In genomic region chr1:197948926-197949899, GRCh38 we compare ENCODE assay signal across 13 cellular contexts. TPM values are rescaled to one million over a fixed set of nuclear protein-coding genes. Genes with fewer than 3 reads are reported as not detected.
A peak's percentile ranks its signal among the peaks of the same experiment; 100 is the strongest.
DNase-seq lines count a peak whose midpoint lies in the region; ATAC-seq and TF ChIP-seq lines count a peak whose summit lies in the region.
"Had no signal": no experiment of that assay in that cellular context is flagged by ENCODE, and none has a peak within 500 bp of the region (broad histone marks: within the 10 kb centered on the region; RNA-seq: fewer than 3 reads in every experiment).

No MANE protein-coding gene starts in this region.

- no peak for DNase-seq in CD4-positive, alpha-beta T cell
- DNase-seq in osteoblast (ENCODE audit: insufficient read length, low spot score, missing footprints) = no peak
- DNase-seq in hippocampal formation (lab: John Stamatoyannopoulos, UW) = no peak
- no peak for DNase-seq in Peyer's patch
- DNase-seq: occipital lobe, SW 1271, upper lobe of right lung had no signal

- H3K4me1 Mint-ChIP-seq in CD4-positive, alpha-beta T cell (ENCODE audit: low read depth) = peaks cover 31% of the 10 kb centered on the region
- peaks cover 16% of the 10 kb centered on the region for H3K4me1 Mint-ChIP-seq in T-helper 1 cell treated with Interleukin-12 subunit alpha and Interleukin-12 subunit beta and Interleukin-4 antibody, amounts not matched to agents 30 μg/mL and 1 μg/mL, for 36 hours (ENCODE audit: low read depth)
- H3K4me1 Mint-ChIP-seq in activated T-helper 17 cell treated with anti-CD3 and anti-CD28 coated beads, Interleukin-2, amount 50 U/mL, for 72 hours = peaks cover 23% of the 10 kb centered on the region
- H3K4me1 Mint-ChIP-seq: brain had no signal

- H3K4me2 ChIP-seq in osteoblast (ENCODE audit: insufficient read depth, low read length) = no peak overlapping the region

- H3K4me1 ChIP-seq in osteoblast (ENCODE audit: insufficient read depth, low read length) = no peaks in the 10 kb centered on the region
- H3K4me1 ChIP-seq in Peyer's patch = no peaks in the 10 kb centered on the region
- H3K4me1 ChIP-seq: upper lobe of right lung had no signal

- no peak overlapping the region for H3K27ac ChIP-seq in CD4-positive, alpha-beta T cell (ENCODE audit: low read depth, low read length)
- H3K27ac ChIP-seq in osteoblast (ENCODE audit: low read depth, low read length) (no peak overlapping the region), Peyer's patch (no peak overlapping the region)
- H3K27ac ChIP-seq: upper lobe of right lung had no signal

- CTCF ChIA-PET in CD4-positive, alpha-beta T cell (lab: Charles Lee) = no interaction called here

- H3K27me3 Mint-ChIP-seq in CD4-positive, alpha-beta T cell = peaks cover 6% of the 10 kb centered on the region
- H3K27me3 Mint-ChIP-seq in T-helper 1 cell treated with Interleukin-12 subunit alpha and Interleukin-12 subunit beta and Interleukin-4 antibody, amounts not matched to agents 30 μg/mL and 1 μg/mL, for 36 hours (ENCODE audit: low read depth) = no peaks in the 10 kb centered on the region
- peaks cover 4% of the 10 kb centered on the region for H3K27me3 Mint-ChIP-seq in activated T-helper 17 cell treated with anti-CD3 and anti-CD28 coated beads, Interleukin-2, amount 50 U/mL, for 72 hours

- H2AFZ ChIP-seq in osteoblast (ENCODE audit: low read length) = peak overlapping the region; percentile 10

- H3K27ac Mint-ChIP-seq in CD4-positive, alpha-beta T cell = peak overlapping the region; percentile 13
- H3K27ac Mint-ChIP-seq in T-helper 1 cell treated with Interleukin-12 subunit alpha and Interleukin-12 subunit beta and Interleukin-4 antibody, amounts not matched to agents 30 μg/mL and 1 μg/mL, for 36 hours = peak overlapping the region; percentile 56
- peak overlapping the region; percentile 72 for H3K27ac Mint-ChIP-seq in activated T-helper 17 cell treated with anti-CD3 and anti-CD28 coated beads, Interleukin-2, amount 50 U/mL, for 72 hours
- H3K27ac Mint-ChIP-seq: brain had no signal

- no peaks in the 10 kb centered on the region for H4K20me1 ChIP-seq in osteoblast (ENCODE audit: insufficient read depth, low read length)

- intact Hi-C loops in CD4-positive, alpha-beta T cell (cut with DNase I, micrococcal nuclease) = no loop called here

- POLR2A ChIA-PET in CD4-positive, alpha-beta T cell (lab: Charles Lee) = no interaction called here

- no peaks in the 10 kb centered on the region for H3K36me3 Mint-ChIP-seq in CD4-positive, alpha-beta T cell (ENCODE audit: low read depth)
- peaks cover 4% of the 10 kb centered on the region for H3K36me3 Mint-ChIP-seq in T-helper 1 cell treated with Interleukin-12 subunit alpha and Interleukin-12 subunit beta and Interleukin-4 antibody, amounts not matched to agents 30 μg/mL and 1 μg/mL, for 36 hours (ENCODE audit: low read depth)
- H3K36me3 Mint-ChIP-seq in activated T-helper 17 cell treated with anti-CD3 and anti-CD28 coated beads, Interleukin-2, amount 50 U/mL, for 72 hours (ENCODE audit: low read depth) = no peaks in the 10 kb centered on the region
- H3K36me3 Mint-ChIP-seq: brain had no signal

- no peaks in the 10 kb centered on the region for H3K9me3 ChIP-seq in CD4-positive, alpha-beta T cell (ENCODE audit: control insufficient read depth, low read length)
- H3K9me3 ChIP-seq in osteoblast (ENCODE audit: low read depth, low read length) = no peaks in the 10 kb centered on the region
- H3K9me3 ChIP-seq in Peyer's patch = no peaks in the 10 kb centered on the region
- H3K9me3 ChIP-seq: upper lobe of right lung had no signal

- H3K27me3 ChIP-seq in CD4-positive, alpha-beta T cell (ENCODE audit: control insufficient read depth, insufficient read depth, low read length) = no peaks in the 10 kb centered on the region
- H3K27me3 ChIP-seq in osteoblast (ENCODE audit: insufficient read depth, low read length) (no peaks in the 10 kb centered on the region), Peyer's patch (no peaks in the 10 kb centered on the region)

- ATAC-seq in CD4-positive, alpha-beta T cell (ENCODE audit: poor library complexity) = peak; percentile 72
- peak; percentile 82 for ATAC-seq in activated T-helper 17 cell treated with anti-CD3 and anti-CD28 coated beads, Interleukin-2, amount 50 U/mL, for 72 hours (replicated peaks)
- ATAC-seq in HG03342 (IDR thresholded peaks at IDR 0.05; ENCODE audit: unreplicated experiment) = no peak
- no peak for ATAC-seq in GM21529 (IDR thresholded peaks at IDR 0.05; ENCODE audit: unreplicated experiment)
- ATAC-seq: upper lobe of right lung had no signal

- H3K36me3 ChIP-seq in osteoblast (ENCODE audit: insufficient read depth, low read length) (no peaks in the 10 kb centered on the region), Peyer's patch (no peaks in the 10 kb centered on the region)
- H3K36me3 ChIP-seq: upper lobe of right lung had no signal

- H3K79me2 ChIP-seq in osteoblast (ENCODE audit: insufficient read depth, low read length) = no peaks in the 10 kb centered on the region

- no peak for TF ChIP-seq POLR2A in Peyer's patch (IDR thresholded peaks at IDR 0.05)

- peak overlapping the region; percentile 67 for H3K4me3 Mint-ChIP-seq in CD4-positive, alpha-beta T cell
- H3K4me3 Mint-ChIP-seq in T-helper 1 cell treated with Interleukin-12 subunit alpha and Interleukin-12 subunit beta and Interleukin-4 antibody, amounts not matched to agents 30 μg/mL and 1 μg/mL, for 36 hours = peak overlapping the region; percentile 36
- peak overlapping the region; percentile 69 for H3K4me3 Mint-ChIP-seq in activated T-helper 17 cell treated with anti-CD3 and anti-CD28 coated beads, Interleukin-2, amount 50 U/mL, for 72 hours
- H3K4me3 Mint-ChIP-seq: brain had no signal

- no peak for TF ChIP-seq CTCF in CD4-positive, alpha-beta T cell (IDR thresholded peaks at IDR 0.05)
- TF ChIP-seq CTCF in osteoblast (IDR thresholded peaks at IDR 0.05; ENCODE audit: extremely low read depth, low read depth, low read length) (no peak), Peyer's patch (IDR thresholded peaks at IDR 0.05) (no peak)

- H3K4me3 ChIP-seq in osteoblast (ENCODE audit: insufficient read depth, low read length) (no peak overlapping the region), Peyer's patch (no peak overlapping the region)
- H3K4me3 ChIP-seq: upper lobe of right lung had no signal

- H3K9me3 Mint-ChIP-seq in CD4-positive, alpha-beta T cell = no peaks in the 10 kb centered on the region
- peaks cover 6% of the 10 kb centered on the region for H3K9me3 Mint-ChIP-seq in T-helper 1 cell treated with Interleukin-12 subunit alpha and Interleukin-12 subunit beta and Interleukin-4 antibody, amounts not matched to agents 30 μg/mL and 1 μg/mL, for 36 hours
- H3K9me3 Mint-ChIP-seq in activated T-helper 17 cell treated with anti-CD3 and anti-CD28 coated beads, Interleukin-2, amount 50 U/mL, for 72 hours = no peaks in the 10 kb centered on the region
- H3K9me3 Mint-ChIP-seq: brain had no signal

RNA-seq across cellular contexts. Expression of gene LHX9, which starts 32.0 kb away (rescaled TPM):
- total RNA-seq in CD4-positive, alpha-beta T cell = not detected
- not detected for total RNA-seq in activated T-helper 17 cell treated with anti-CD3 and anti-CD28 coated beads, Interleukin-2, amount 50 U/mL, for 72 hours
- total RNA-seq in osteoblast (0.59 and 1.8 TPM in 2 replicates), Peyer's patch (not detected)

RNA-seq across cellular contexts. Expression of gene C1orf53, which starts 46.8 kb away (rescaled TPM):
- total RNA-seq in CD4-positive, alpha-beta T cell = not detected
- under 1 TPM; 0.50 to 0.78 TPM for total RNA-seq in activated T-helper 17 cell treated with anti-CD3 and anti-CD28 coated beads, Interleukin-2, amount 50 U/mL, for 72 hours
- total RNA-seq in osteoblast = 6.5 and 9.7 TPM in 2 replicates
- total RNA-seq in Peyer's patch = 1 to 10 TPM in 1 of 4 donors, not detected in 3; 9.9 TPM
- total RNA-seq: occipital lobe, skeletal muscle tissue had no signal

Comparison
In these comparisons a context has a peak if more than half of its experiments do, and no peak if none do; other contexts are left out.
1. ATAC-seq: peak in CD4-positive, alpha-beta T cell (single experiment) and activated T-helper 17 cell treated with anti-CD3 and anti-CD28 coated beads, Interleukin-2, amount 50 U/mL, for 72 hours (single experiment); none in HG03342 (single experiment) and GM21529 (single experiment).
2. H3K27ac Mint-ChIP-seq: peak in every context shown above with its lines; median percentile 72 in activated T-helper 17 cell treated with anti-CD3 and anti-CD28 coated beads, Interleukin-2, amount 50 U/mL, for 72 hours; 56 in T-helper 1 cell treated with Interleukin-12 subunit alpha and Interleukin-12 subunit beta and Interleukin-4 antibody, amounts not matched to agents 30 μg/mL and 1 μg/mL, for 36 hours; 13 in CD4-positive, alpha-beta T cell.
3. Peak in every context shown above with its lines, with median percentiles within 50 percentile points of each other: H3K4me3 Mint-ChIP-seq.